2 cellular contexts compared by ENCODE assay signal in genomic region chr6:26172496-26172958, GRCh38.
TF ChIP-seq lines count a peak whose summit lies in the region.

No MANE protein-coding gene starts in this region.

TF ChIP-seq in A549, 52 proteins besides CTCF, POLR2A, EP300 and RAD21 (continued from another document):
- TF ChIP-seq HMGXB4 (CRISPR knock-in tag; IDR thresholded peaks at IDR 0.05; ENCODE audit: borderline replicate concordance) (no peak), EHMT2 (IDR thresholded peaks at IDR 0.05; ENCODE audit: low read depth) (no peak), KDM5A (IDR thresholded peaks at IDR 0.05) (no peak), E2F6 (IDR thresholded peaks at IDR 0.05; ENCODE audit: borderline replicate concordance, low read depth) (no peak)

TF ChIP-seq in SK-N-SH treated with all-trans-retinoic acid at 6 μM for 48 hours, 23 proteins besides CTCF, POLR2A, EP300 and RAD21 (continued from another document):
- TF ChIP-seq CREB5 (CRISPR knock-in tag; IDR thresholded peaks at IDR 0.05; ENCODE audit: low read depth): no peak
- no peak for TF ChIP-seq ISL1 (CRISPR knock-in tag; IDR thresholded peaks at IDR 0.05)
- TF ChIP-seq POU6F1 (CRISPR knock-in tag; IDR thresholded peaks at IDR 0.05; ENCODE audit: borderline replicate concordance, low read depth): no peak
- TF ChIP-seq ZNF565 (CRISPR knock-in tag; conservative IDR thresholded peaks at IDR 0.05; ENCODE audit: low read depth): no peak
- no peak for TF ChIP-seq BACH2 (CRISPR knock-in tag; IDR thresholded peaks at IDR 0.05; ENCODE audit: borderline replicate concordance)
- TF ChIP-seq TSHZ2 (CRISPR knock-in tag; IDR thresholded peaks at IDR 0.05): no peak
- TF ChIP-seq PPARA (CRISPR knock-in tag; IDR thresholded peaks at IDR 0.05; ENCODE audit: borderline replicate concordance): no peak
